Comparison of ENCODE assay signal across 8 cellular contexts in genomic region chr12:30926243-30927209, GRCh38. TPM values are rescaled to one million over a fixed set of nuclear protein-coding genes. Genes with fewer than 3 reads are reported as not detected.
DNase-seq lines count a peak whose midpoint lies in the region; ATAC-seq and TF ChIP-seq lines count a peak whose summit lies in the region.

A gene with protein sequence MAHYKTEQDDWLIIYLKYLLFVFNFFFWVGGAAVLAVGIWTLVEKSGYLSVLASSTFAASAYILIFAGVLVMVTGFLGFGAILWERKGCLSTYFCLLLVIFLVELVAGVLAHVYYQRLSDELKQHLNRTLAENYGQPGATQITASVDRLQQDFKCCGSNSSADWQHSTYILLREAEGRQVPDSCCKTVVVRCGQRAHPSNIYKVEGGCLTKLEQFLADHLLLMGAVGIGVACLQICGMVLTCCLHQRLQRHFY (plus strand): TSS chr12:30926748. CDS start chr12:30953992, 27,244 bp downstream.

- H3K27ac ChIP-seq in lower lobe of right lung (peak within 1 kb of the TSS; percentile 31), thyroid gland (peak within 1 kb of the TSS in 1 of 3 donors; percentile 28)

- no peaks in the 10 kb centered on the region; the same call in 1 of the 2 replicates for H3K27me3 ChIP-seq in GM06990 (replicated peaks; ENCODE audit: control insufficient read depth, insufficient read depth, low read length)
- peaks cover 24% of the 10 kb centered on the region for H3K27me3 ChIP-seq in lower lobe of right lung (ENCODE audit: low read depth)
- H3K27me3 ChIP-seq in thyroid gland: no peaks in the 10 kb centered on the region

- ATAC-seq in lower lobe of right lung (peak; percentile 69 to 74), GM21576 (IDR thresholded peaks at IDR 0.05; ENCODE audit: unreplicated experiment) (no peak)
- ATAC-seq in activated CD4-positive, CD25-positive, alpha-beta regulatory T cell treated with anti-CD3 and anti-CD28 coated beads, Interleukin-2, amount 50 U/mL, for 24 hours: no peak

- TF ChIP-seq CTCF in GM06990 (IDR thresholded peaks at IDR 0.05; ENCODE audit: insufficient read depth, low read length, poor library complexity, severe bottlenecking) (no peak), lower lobe of right lung (IDR thresholded peaks at IDR 0.05) (no peak), thyroid gland (IDR thresholded peaks at IDR 0.05) (no peak)

- DNase-seq in GM06990 (ENCODE audit: extremely low read depth, insufficient read length): peak; percentile 14
- peak in 2 of 3 experiments; percentile 83 to 88 for DNase-seq in NCI-H1417 (lab: John Stamatoyannopoulos, UW)
- DNase-seq in ecto neural progenitor cell (ENCODE audit: low spot score): peak; percentile 94
- DNase-seq in lower lobe of right lung: no peak
- DNase-seq in thyroid gland: peak; percentile 14 to 20
- no peak for DNase-seq in stimulated activated naive CD4-positive, alpha-beta T cell treated with Interleukin-2 at 50 U/mL for 16 hours (lab: John Stamatoyannopoulos, UW)

- WGBS in thyroid gland, 2 donors: 12 to 35% methylated on average over 12 to 38 of the region's 78 CpGs

- H3K36me3 ChIP-seq in GM06990 (ENCODE audit: control insufficient read depth, insufficient read depth, low read length) (no peaks in the 10 kb centered on the region), lower lobe of right lung (no peaks in the 10 kb centered on the region), thyroid gland (no peaks in the 10 kb centered on the region)

- intact Hi-C loops in lower lobe of right lung (cut with DNase I): no loop called here
- intact Hi-C loops in thyroid gland (cut with DNase I): no loop called here

- no peak for TF ChIP-seq POLR2A in thyroid gland (IDR thresholded peaks at IDR 0.05)

- H3K9me3 ChIP-seq in lower lobe of right lung (no peaks in the 10 kb centered on the region), thyroid gland (no peaks in the 10 kb centered on the region)

- H3K4me3 ChIP-seq in GM06990 (replicated peaks; ENCODE audit: low read depth, low read length) (no peak within 1 kb of the TSS), lower lobe of right lung (peak within 1 kb of the TSS; percentile 50), thyroid gland (replicated peaks in 1 of 3) (peak within 1 kb of the TSS in 2 of 3 donors; percentile 19)

- H3K4me1 ChIP-seq in lower lobe of right lung (peaks cover 6% of the 10 kb centered on the region), thyroid gland (peaks cover 0 to 6% of the 10 kb centered on the region in 2 donors)

RNA-seq across cellular contexts. Expression of the gene that starts here (rescaled TPM):
- total RNA-seq in lower lobe of right lung (9.1 TPM), thyroid gland (1 to 10 TPM; 2.0 to 7.5 (median 4.4) TPM)

Comparison
In these comparisons a context has a peak if more than half of its experiments do, and no peak if none do; other contexts are left out.
1. DNase-seq: peak in GM06990 (single experiment), NCI-H1417 (2 of 3), ecto neural progenitor cell (single experiment) and thyroid gland (2 of 2); none in lower lobe of right lung (single experiment) and stimulated activated naive CD4-positive, alpha-beta T cell treated with Interleukin-2 at 50 U/mL for 16 hours (single experiment).
2. ATAC-seq: peak in lower lobe of right lung (2 of 2); none in GM21576 (single experiment) and activated CD4-positive, CD25-positive, alpha-beta regulatory T cell treated with anti-CD3 and anti-CD28 coated beads, Interleukin-2, amount 50 U/mL, for 24 hours (0 of 2).